In the genomic region with DNA sequence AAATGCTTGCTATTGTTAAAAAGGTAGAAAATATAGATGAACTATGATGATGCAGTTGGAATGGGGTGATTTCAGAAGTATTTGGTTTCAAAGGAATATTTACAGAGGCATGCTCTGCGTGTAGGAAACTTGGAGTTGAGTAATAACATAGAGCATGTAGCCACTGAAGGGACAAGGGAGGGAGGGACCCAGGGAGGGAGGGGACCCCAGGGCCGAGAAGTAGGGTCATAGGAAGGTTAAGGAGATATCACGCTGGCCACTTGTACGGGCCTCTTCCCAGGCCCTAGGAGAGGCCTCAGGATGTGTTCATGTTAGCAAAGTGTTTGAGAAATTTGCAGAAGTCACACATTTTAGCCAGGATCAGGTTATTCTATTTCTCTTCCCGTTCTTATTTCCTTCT, we compare ENCODE assay signal across 19 cellular contexts. TPM values are rescaled to one million over a fixed set of nuclear protein-coding genes. Genes with fewer than 3 reads are reported as not detected.
DNase-seq lines count a peak whose midpoint lies in the region; ATAC-seq and TF ChIP-seq lines count a peak whose summit lies in the region.
"Had no signal": no experiment of that assay in that cellular context is flagged by ENCODE, and none has a peak within 500 bp of the region (broad histone marks: within the 10 kb centered on the region; RNA-seq: fewer than 3 reads in every experiment).

No MANE protein-coding gene starts in this region.

- no peaks in the 10 kb centered on the region for H3K36me3 ChIP-seq in BLaER1 treated with 17β-estradiol and CSF1 and Interleukin-3, amounts not matched to agents 10 nM and 100 nM
- H3K36me3 ChIP-seq in CD4-positive, CD25-positive, alpha-beta regulatory T cell (ENCODE audit: control insufficient read depth, insufficient read depth, low read length), result peaks cover 2% of the 10 kb centered on the region
- no peaks in the 10 kb centered on the region for H3K36me3 ChIP-seq in left lung
- H3K36me3 ChIP-seq: BE2C, esophagus muscularis mucosa, Peyer's patch, transverse colon had no signal

- no peak for ATAC-seq in CD4-positive, CD25-positive, alpha-beta regulatory T cell (ENCODE audit: low read depth in 2 of 2)
- no peak for ATAC-seq in activated T-helper 17 cell treated with anti-CD3 and anti-CD28 coated beads, Interleukin-2, amount 50 U/mL, for 72 hours (replicated peaks)
- ATAC-seq in left lung (peak; percentile 63), HG02610 (IDR thresholded peaks at IDR 0.05; ENCODE audit: unreplicated experiment) (no peak)
- ATAC-seq: activated CD8-positive, alpha-beta memory T cell treated with anti-CD3 and anti-CD28 coated beads, Interleukin-2, amount 10 ng/mL, durations not matched to agents 7 days and 5 days had no signal

- no peak for DNase-seq in CD4-positive, CD25-positive, alpha-beta regulatory T cell
- DNase-seq in left lung (no peak), nucleus accumbens (lab: John Stamatoyannopoulos, UW) (no peak), NCI-H510A treated with DMSO at 0.1 percent for 48 hours (lab: John Stamatoyannopoulos, UW) (no peak)
- DNase-seq: activated CD8-positive, alpha-beta memory T cell treated with anti-CD3 and anti-CD28 coated beads, Interleukin-2, amount 10 ng/mL, durations not matched to agents 7 days and 5 days; BE2C; DMS153; glutamatergic neuron; KBM-7; NCI-H1048; Peyer's patch; stimulated activated CD4-positive, alpha-beta T cell treated with anti-CD3 and anti-CD28 coated beads, Interleukin-12 subunit alpha, Interleukin-12 subunit beta, amount 100 ng/mL, for 4 hours; transverse colon had no signal

- H3K9me3 ChIP-seq in BLaER1 treated with 17β-estradiol and CSF1 and Interleukin-3, amounts not matched to agents 10 nM and 100 nM (replicated peaks in 1 of 11), result peaks cover 6 to 29% (median 20%) of the 10 kb centered on the region in 11 experiments; a peak in 21 of 22 replicates
- H3K9me3 ChIP-seq in CD4-positive, CD25-positive, alpha-beta regulatory T cell (ENCODE audit: control insufficient read depth in 2 of 2, low read length in 2 of 2), result peaks cover 6 to 15% of the 10 kb centered on the region in 2 experiments
- H3K9me3 ChIP-seq in left lung, result peaks cover 0 to 3% of the 10 kb centered on the region in 2 donors
- H3K9me3 ChIP-seq: BE2C, Peyer's patch, transverse colon had no signal

- H3K4me1 ChIP-seq in BLaER1 treated with 17β-estradiol and CSF1 and Interleukin-3, amounts not matched to agents 10 nM and 100 nM, result peaks cover 25 to 79% (median 60%) of the 10 kb centered on the region in 10 experiments; a peak in 19 of 20 replicates
- peaks cover 69% of the 10 kb centered on the region for H3K4me1 ChIP-seq in CD4-positive, CD25-positive, alpha-beta regulatory T cell (ENCODE audit: control insufficient read depth, insufficient read depth, low read length, poor library complexity, severe bottlenecking)
- no peaks in the 10 kb centered on the region for H3K4me1 ChIP-seq in left lung
- H3K4me1 ChIP-seq: BE2C, esophagus muscularis mucosa, transverse colon had no signal

- peak overlapping the region in 9 of 11 experiments; percentile 26 to 68 (median 43); a peak in 11 of 22 replicates for H3K4me2 ChIP-seq in BLaER1 treated with 17β-estradiol and CSF1 and Interleukin-3, amounts not matched to agents 10 nM and 100 nM

- H3K27ac Mint-ChIP-seq in CD4-positive, CD25-positive, alpha-beta regulatory T cell, result peak overlapping the region; percentile 89 to 98 (median 96)
- peak overlapping the region; percentile 63 for H3K27ac Mint-ChIP-seq in activated T-helper 17 cell treated with anti-CD3 and anti-CD28 coated beads, Interleukin-2, amount 50 U/mL, for 72 hours
- H3K27ac Mint-ChIP-seq: nephron had no signal

- no peaks in the 10 kb centered on the region for H4K20me1 ChIP-seq in BLaER1 treated with 17β-estradiol and CSF1 and Interleukin-3, amounts not matched to agents 10 nM and 100 nM

- H3K27ac ChIP-seq in BLaER1 treated with 17β-estradiol and CSF1 and Interleukin-3, amounts not matched to agents 10 nM and 100 nM, result no peak overlapping the region
- peak overlapping the region; percentile 38 for H3K27ac ChIP-seq in CD4-positive, CD25-positive, alpha-beta regulatory T cell (ENCODE audit: insufficient read depth, low read length, poor library complexity, severe bottlenecking)
- H3K27ac ChIP-seq in left lung, result no peak overlapping the region
- H3K27ac ChIP-seq: esophagus muscularis mucosa, transverse colon had no signal

- peaks cover 4% of the 10 kb centered on the region for H3K27me3 Mint-ChIP-seq in CD4-positive, CD25-positive, alpha-beta regulatory T cell
- H3K27me3 Mint-ChIP-seq in activated T-helper 17 cell treated with anti-CD3 and anti-CD28 coated beads, Interleukin-2, amount 50 U/mL, for 72 hours, result no peaks in the 10 kb centered on the region
- H3K27me3 Mint-ChIP-seq: activated CD8-positive, alpha-beta memory T cell treated with anti-CD3 and anti-CD28 coated beads, Interleukin-2, amount 10 ng/mL, durations not matched to agents 7 days and 5 days had no signal

- H3K9me3 Mint-ChIP-seq in CD4-positive, CD25-positive, alpha-beta regulatory T cell, result peaks cover 0 to 14% (median 2%) of the 10 kb centered on the region in 7 donors
- no peaks in the 10 kb centered on the region for H3K9me3 Mint-ChIP-seq in activated T-helper 17 cell treated with anti-CD3 and anti-CD28 coated beads, Interleukin-2, amount 50 U/mL, for 72 hours

- no peaks in the 10 kb centered on the region for H3K27me3 ChIP-seq in BLaER1 treated with 17β-estradiol and CSF1 and Interleukin-3, amounts not matched to agents 10 nM and 100 nM
- H3K27me3 ChIP-seq in CD4-positive, CD25-positive, alpha-beta regulatory T cell (ENCODE audit: control insufficient read depth, insufficient read depth, low read length), result no peaks in the 10 kb centered on the region
- H3K27me3 ChIP-seq in left lung, result no peaks in the 10 kb centered on the region
- H3K27me3 ChIP-seq: Peyer's patch, transverse colon had no signal

- peak overlapping the region; percentile 47 to 70 (median 60) for H3K4me3 Mint-ChIP-seq in CD4-positive, CD25-positive, alpha-beta regulatory T cell
- peak overlapping the region; percentile 71 for H3K4me3 Mint-ChIP-seq in activated T-helper 17 cell treated with anti-CD3 and anti-CD28 coated beads, Interleukin-2, amount 50 U/mL, for 72 hours
- H3K4me3 Mint-ChIP-seq: activated CD8-positive, alpha-beta memory T cell treated with anti-CD3 and anti-CD28 coated beads, Interleukin-2, amount 10 ng/mL, durations not matched to agents 7 days and 5 days; nephron had no signal

- intact Hi-C loops in left lung (cut with DNase I), result no loop called here

- H3K4me1 Mint-ChIP-seq in CD4-positive, CD25-positive, alpha-beta regulatory T cell, result peaks cover 20 to 99% (median 73%) of the 10 kb centered on the region in 4 donors
- H3K4me1 Mint-ChIP-seq in activated T-helper 17 cell treated with anti-CD3 and anti-CD28 coated beads, Interleukin-2, amount 50 U/mL, for 72 hours, result peaks cover 70% of the 10 kb centered on the region

- H3K4me3 ChIP-seq in BLaER1 treated with 17β-estradiol and CSF1 and Interleukin-3, amounts not matched to agents 10 nM and 100 nM, result no peak overlapping the region
- peak overlapping the region; percentile 44 for H3K4me3 ChIP-seq in CD4-positive, CD25-positive, alpha-beta regulatory T cell (ENCODE audit: low read depth, low read length)
- no peak overlapping the region for H3K4me3 ChIP-seq in left lung
- H3K4me3 ChIP-seq: esophagus muscularis mucosa, lung, Peyer's patch, transverse colon had no signal

- H3K36me3 Mint-ChIP-seq in CD4-positive, CD25-positive, alpha-beta regulatory T cell, result peaks cover 41% of the 10 kb centered on the region
- no peaks in the 10 kb centered on the region for H3K36me3 Mint-ChIP-seq in activated T-helper 17 cell treated with anti-CD3 and anti-CD28 coated beads, Interleukin-2, amount 50 U/mL, for 72 hours (ENCODE audit: low read depth)

- TF ChIP-seq CTCF in left lung (IDR thresholded peaks at IDR 0.05), result no peak

- no peak overlapping the region for H3K9ac ChIP-seq in BLaER1 treated with 17β-estradiol and CSF1 and Interleukin-3, amounts not matched to agents 10 nM and 100 nM

RNA-seq across cellular contexts. Expression of a gene that starts 17.0 kb away (rescaled TPM):
- total RNA-seq in CD4-positive, CD25-positive, alpha-beta regulatory T cell, result 3.0 TPM
- polyA plus RNA-seq in CD4-positive, CD25-positive, alpha-beta regulatory T cell, result 1 to 10 TPM; 3.9 to 7.9 (median 5.5) TPM
- 1 to 10 TPM in 1 of 2 donors, under 1 TPM in 1; 0.86 to 1.7 TPM for total RNA-seq in activated T-helper 17 cell treated with anti-CD3 and anti-CD28 coated beads, Interleukin-2, amount 50 U/mL, for 72 hours
- 10 to 100 TPM in 1 of 2 donors, 1 to 10 TPM in 1; 9.9 to 12.6 TPM for total RNA-seq in left lung
